Comparison of ENCODE assay signal across 11 cellular contexts in the genomic region with DNA sequence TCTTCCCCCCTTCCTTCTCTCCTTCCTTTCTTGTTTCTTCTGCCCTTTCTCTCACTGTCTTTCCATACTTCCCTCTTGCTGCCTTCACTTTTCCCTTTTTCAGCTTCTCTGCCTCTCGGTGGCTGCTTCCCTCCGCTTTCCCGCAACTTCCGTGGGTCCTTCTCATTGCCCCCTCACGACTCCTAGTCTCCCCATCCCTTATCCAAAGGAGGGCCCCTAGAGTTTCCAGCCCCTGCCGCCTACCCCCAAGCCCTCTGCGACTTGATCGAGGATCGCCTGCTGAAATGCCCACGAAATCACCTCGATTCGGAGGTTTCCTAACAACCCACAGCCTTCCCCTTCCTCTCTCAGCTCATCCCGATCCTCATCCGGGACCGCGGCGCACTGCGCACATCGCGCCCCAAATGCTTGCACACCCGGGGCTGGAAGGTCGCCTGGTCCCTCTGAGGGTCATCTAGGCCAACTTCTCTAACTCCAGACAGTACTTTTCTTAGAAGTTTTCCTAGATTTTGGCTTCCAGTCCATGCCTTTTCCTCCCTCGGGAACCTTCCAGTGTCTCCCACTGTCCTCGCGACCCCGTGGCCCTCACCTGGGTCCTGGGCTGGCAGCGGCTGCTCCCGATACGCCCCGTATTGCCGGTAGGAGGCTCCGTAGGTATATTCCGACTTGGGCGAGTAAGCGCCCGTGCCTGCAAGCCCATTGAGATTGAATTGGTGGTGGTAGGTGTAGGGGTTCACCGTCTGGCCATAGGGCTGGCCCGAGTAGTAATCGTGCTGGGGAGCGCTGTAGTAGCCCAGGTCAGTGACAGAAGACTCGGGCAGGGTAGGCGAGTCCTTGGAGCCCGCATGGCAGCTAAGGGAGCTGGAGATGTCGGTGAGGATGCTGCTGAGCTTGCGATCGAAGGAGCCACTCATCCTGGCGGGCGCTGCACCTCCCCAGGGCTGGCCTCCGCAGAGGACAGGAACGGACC. TPM values are rescaled to one million over a fixed set of nuclear protein-coding genes. Genes with fewer than 3 reads are reported as not detected.
DNase-seq lines count a peak whose midpoint lies in the region; ATAC-seq lines count a peak whose summit lies in the region.
"Had no signal": no experiment of that assay in that cellular context is flagged by ENCODE, and none has a peak within 500 bp of the region (broad histone marks: within the 10 kb centered on the region; RNA-seq: fewer than 3 reads in every experiment).

No MANE protein-coding gene starts in this region.

- H3K27ac Mint-ChIP-seq in activated CD4-positive, alpha-beta T cell treated with anti-CD3 and anti-CD28 coated beads for 36 hours, result no peak overlapping the region
- H3K27ac Mint-ChIP-seq in activated CD4-positive, alpha-beta memory T cell treated with anti-CD3 and anti-CD28 coated beads for 36 hours, result no peak overlapping the region

- H3K4me1 ChIP-seq in iPS DF 6.9 (ENCODE audit: control insufficient read depth, insufficient read depth, low read length) (peaks cover 6% of the 10 kb centered on the region; the same call in 1 of the 2 replicates), stomach smooth muscle (ENCODE audit: control insufficient read depth, insufficient read depth, low read length) (peaks cover 42% of the 10 kb centered on the region)

- no peaks in the 10 kb centered on the region for H3K9me3 ChIP-seq in iPS DF 6.9 (ENCODE audit: control insufficient read depth, insufficient read depth, low read length)
- H3K9me3 ChIP-seq in stomach smooth muscle (ENCODE audit: control insufficient read depth in 2 of 2, low read length in 2 of 2), result no peaks in the 10 kb centered on the region

- H3K36me3 Mint-ChIP-seq in activated CD4-positive, alpha-beta T cell treated with anti-CD3 and anti-CD28 coated beads for 36 hours (ENCODE audit: low read depth), result no peaks in the 10 kb centered on the region
- no peaks in the 10 kb centered on the region for H3K36me3 Mint-ChIP-seq in activated CD4-positive, alpha-beta memory T cell treated with anti-CD3 and anti-CD28 coated beads for 36 hours

- peak; percentile 44 for DNase-seq in activated CD4-positive, alpha-beta T cell treated with anti-CD3 and anti-CD28 coated beads for 36 hours
- DNase-seq in activated CD4-positive, alpha-beta T cell treated with anti-CD3 and anti-CD28 coated beads, Interleukin-2, amount 50 U/mL, for 4 hours, result no peak
- DNase-seq in activated CD4-positive, alpha-beta memory T cell treated with anti-CD3 and anti-CD28 coated beads for 36 hours, result peak; percentile 22
- DNase-seq in iPS DF 6.9 (ENCODE audit: low read depth, low spot score) (no peak), ACHN (no peak), substantia nigra (lab: John Stamatoyannopoulos, UW) (no peak)
- DNase-seq: NCI-H2029 treated with DMSO at 0.1 percent for 48 hours had no signal

- peaks cover 47% of the 10 kb centered on the region for H3K27me3 Mint-ChIP-seq in activated CD4-positive, alpha-beta T cell treated with anti-CD3 and anti-CD28 coated beads for 36 hours
- peaks cover 74% of the 10 kb centered on the region for H3K27me3 Mint-ChIP-seq in activated CD4-positive, alpha-beta memory T cell treated with anti-CD3 and anti-CD28 coated beads for 36 hours

- POLR2A ChIA-PET in activated CD4-positive, alpha-beta T cell treated with anti-CD3 and anti-CD28 coated beads for 36 hours (lab: Charles Lee), result interaction anchor here (0.6 kb wide), 1 partner anchor 77 kb away, joined by 3 read pairs; no protein-coding TSS in a partner anchor
- POLR2A ChIA-PET in activated CD4-positive, alpha-beta memory T cell treated with anti-CD3 and anti-CD28 coated beads for 36 hours (lab: Charles Lee), result interaction anchor here (1.1 kb wide), 1 partner anchor 42 kb away, joined by 3 read pairs; no protein-coding TSS in a partner anchor

- intact Hi-C loops in activated CD4-positive, alpha-beta T cell treated with anti-CD3 and anti-CD28 coated beads for 36 hours (cut with DNase I, micrococcal nuclease), result loop anchor here (5.0 to 10.0 kb wide), 2 partner anchors 287 to 290 kb away; partner anchors contain the start of gene SLC35B1 (in 2 of the 2)
- intact Hi-C loops in activated CD4-positive, alpha-beta memory T cell treated with anti-CD3 and anti-CD28 coated beads for 36 hours (cut with micrococcal nuclease), result loop anchor here (1.0 to 10.0 kb wide), 3 partner anchors 26 to 290 kb away; partner anchors contain the start of genes DLX4 and SLC35B1

- in situ Hi-C loops in ACHN (cut with HindIII; ENCODE audit: low pct_ligation_motif_present, low pct_unique_long_range_greater_than_20kb, low sequenced_read_pairs), result loop anchor here (5.0 kb wide), 1 partner anchor 112 kb away; no protein-coding TSS in a partner anchor

- H3K27ac ChIP-seq in iPS DF 6.9 (ENCODE audit: low read length) (no peak overlapping the region), stomach smooth muscle (ENCODE audit: low read length) (no peak overlapping the region), substantia nigra (ENCODE audit: low read depth, low read length, poor library complexity, severe bottlenecking) (no peak overlapping the region)

- no peaks in the 10 kb centered on the region for H3K36me3 ChIP-seq in iPS DF 6.9 (ENCODE audit: control insufficient read depth, insufficient read depth, low read length)
- no peaks in the 10 kb centered on the region for H3K36me3 ChIP-seq in stomach smooth muscle (ENCODE audit: control insufficient read depth in 2 of 2, insufficient read depth in 2 of 2, low read length in 2 of 2)

- peak overlapping the region in 1 of 2 donors; percentile 36 for H3K9ac ChIP-seq in stomach smooth muscle (ENCODE audit: low read length in 2 of 2)

- CTCF ChIA-PET in activated CD4-positive, alpha-beta T cell treated with anti-CD3 and anti-CD28 coated beads for 36 hours (lab: Charles Lee), result interaction anchor here (0.6 to 9.4 kb wide), 15 partner anchors 19 to 462 kb away, joined by 3 to 138 read pairs (median 4); partner anchors contain the start of gene DLX4
- CTCF ChIA-PET in activated CD4-positive, alpha-beta memory T cell treated with anti-CD3 and anti-CD28 coated beads for 36 hours (lab: Charles Lee), result interaction anchor here (0.6 to 10.8 kb wide), 11 partner anchors 10 to 438 kb away, joined by 3 to 264 read pairs (median 8); no protein-coding TSS in a partner anchor

- no peaks in the 10 kb centered on the region for H3K9me3 Mint-ChIP-seq in activated CD4-positive, alpha-beta T cell treated with anti-CD3 and anti-CD28 coated beads for 36 hours (ENCODE audit: low read depth)
- H3K9me3 Mint-ChIP-seq in activated CD4-positive, alpha-beta memory T cell treated with anti-CD3 and anti-CD28 coated beads for 36 hours, result no peaks in the 10 kb centered on the region

- H3K4me3 Mint-ChIP-seq in activated CD4-positive, alpha-beta T cell treated with anti-CD3 and anti-CD28 coated beads for 36 hours, result peak overlapping the region; percentile 56
- peak overlapping the region; percentile 66 for H3K4me3 Mint-ChIP-seq in activated CD4-positive, alpha-beta memory T cell treated with anti-CD3 and anti-CD28 coated beads for 36 hours

- H3K27me3 ChIP-seq in iPS DF 6.9 (ENCODE audit: control insufficient read depth, insufficient read depth, low read length) (peaks cover 64% of the 10 kb centered on the region), stomach smooth muscle (ENCODE audit: control insufficient read depth in 1 of 2, insufficient read depth in 2 of 2, low read length in 2 of 2) (peaks cover 70 to 86% of the 10 kb centered on the region in 2 donors)

- H3K4me3 ChIP-seq in iPS DF 6.9 (ENCODE audit: low read length), result peak overlapping the region; percentile 19; the same call in 1 of the 2 replicates
- H3K4me3 ChIP-seq in stomach smooth muscle (ENCODE audit: low read length in 2 of 2), result peak overlapping the region; percentile 6 to 69

- ATAC-seq in activated CD4-positive, alpha-beta T cell treated with anti-CD3 and anti-CD28 coated beads for 36 hours, result peak; percentile 5
- no peak for ATAC-seq in GM19452 (IDR thresholded peaks at IDR 0.05; ENCODE audit: unreplicated experiment)

- no CpG with 5 or more reads among the region's 50 CpGs for WGBS in iPS DF 6.9 (ENCODE audit: insufficient coverage, insufficient read length)

- H3K4me1 Mint-ChIP-seq in activated CD4-positive, alpha-beta T cell treated with anti-CD3 and anti-CD28 coated beads for 36 hours, result peaks cover 23% of the 10 kb centered on the region
- peaks cover 22% of the 10 kb centered on the region for H3K4me1 Mint-ChIP-seq in activated CD4-positive, alpha-beta memory T cell treated with anti-CD3 and anti-CD28 coated beads for 36 hours (ENCODE audit: low read depth)

RNA-seq across cellular contexts. Expression of gene DLX3, which starts 0.7 kb away (rescaled TPM):
- total RNA-seq in activated CD4-positive, alpha-beta T cell treated with anti-CD3 and anti-CD28 coated beads for 36 hours, result under 1 TPM in 1 of 2 experiments, not detected in 1; 0.09 TPM
- total RNA-seq in activated CD4-positive, alpha-beta memory T cell treated with anti-CD3 and anti-CD28 coated beads for 36 hours, result not detected
- total RNA-seq: frontal cortex had no signal

RNA-seq across cellular contexts. Expression of gene DLX4, which starts 25.4 kb away (rescaled TPM):
- total RNA-seq in activated CD4-positive, alpha-beta T cell treated with anti-CD3 and anti-CD28 coated beads for 36 hours, result under 1 TPM; 0.85 to 0.86 TPM
- total RNA-seq in activated CD4-positive, alpha-beta memory T cell treated with anti-CD3 and anti-CD28 coated beads for 36 hours, result under 1 TPM; 0.52 to 0.87 TPM
- total RNA-seq: frontal cortex, temporal lobe had no signal

Comparison
In these comparisons a context has a peak if more than half of its experiments do, and no peak if none do; other contexts are left out.
1. DNase-seq: peak in activated CD4-positive, alpha-beta T cell treated with anti-CD3 and anti-CD28 coated beads for 36 hours (single experiment) and activated CD4-positive, alpha-beta memory T cell treated with anti-CD3 and anti-CD28 coated beads for 36 hours (single experiment); none in activated CD4-positive, alpha-beta T cell treated with anti-CD3 and anti-CD28 coated beads, Interleukin-2, amount 50 U/mL, for 4 hours (0 of 2), iPS DF 6.9 (single experiment), ACHN (single experiment) and substantia nigra (0 of 49).